19 cellular contexts compared by ENCODE assay signal in the genomic region with DNA sequence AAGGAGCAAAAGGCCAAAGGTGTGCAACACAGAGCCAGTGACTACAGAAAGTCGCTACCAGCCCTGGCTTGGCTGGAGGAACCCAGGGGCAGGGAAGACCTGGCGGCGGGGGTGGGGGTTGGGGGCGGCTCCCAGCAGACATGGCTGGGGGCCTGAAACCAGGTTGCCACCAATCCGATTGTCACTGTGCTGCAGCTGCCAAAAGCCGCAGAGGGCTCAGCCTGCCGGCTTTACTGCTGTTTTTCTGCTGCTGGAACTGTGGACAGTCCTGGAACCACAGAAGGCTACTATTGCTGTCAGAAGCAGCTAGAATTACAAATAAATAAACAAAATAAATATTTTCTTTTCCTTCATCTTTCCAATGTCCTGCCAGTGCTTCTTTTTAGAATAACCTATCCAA. TPM values are rescaled to one million over a fixed set of nuclear protein-coding genes. Genes with fewer than 3 reads are reported as not detected.
DNase-seq lines count a peak whose midpoint lies in the region; ATAC-seq and TF ChIP-seq lines count a peak whose summit lies in the region.
"Had no signal": no experiment of that assay in that cellular context is flagged by ENCODE, and none has a peak within 500 bp of the region (broad histone marks: within the 10 kb centered on the region; RNA-seq: fewer than 3 reads in every experiment).

No MANE protein-coding gene starts in this region.

- no peaks in the 10 kb centered on the region for H3K27me3 Mint-ChIP-seq in osteocyte (ENCODE audit: unreplicated experiment)

- no peak overlapping the region for H2AFZ ChIP-seq in fibroblast of lung (ENCODE audit: low read length)

- no peak for ATAC-seq in heart left ventricle
- no peak for ATAC-seq in Right ventricle myocardium inferior
- no peak for ATAC-seq in thoracic aorta (ENCODE audit: insufficient number of reproducible peaks, low FRiP score, low read depth)
- no peak for ATAC-seq in upper lobe of right lung
- ATAC-seq: K562, Panc1 had no signal

- H3K4me1 Mint-ChIP-seq in osteocyte (ENCODE audit: unreplicated experiment) = no peaks in the 10 kb centered on the region

- H3K9me3 Mint-ChIP-seq in osteocyte (ENCODE audit: unreplicated experiment) = no peaks in the 10 kb centered on the region

- H3K36me3 ChIP-seq in heart left ventricle (no peaks in the 10 kb centered on the region), fibroblast of lung (ENCODE audit: control insufficient read depth, insufficient read depth, low read length) (no peaks in the 10 kb centered on the region), thoracic aorta (no peaks in the 10 kb centered on the region), upper lobe of right lung (no peaks in the 10 kb centered on the region)

- intact Hi-C loops in heart left ventricle (cut with DNase I) (no loop called here), Right ventricle myocardium inferior (cut with DNase I) (no loop called here), upper lobe of right lung (cut with DNase I) (no loop called here)

- peak overlapping the region in 8 of 12 donors; percentile 0 to 42 (median 10) for H3K4me3 ChIP-seq in heart left ventricle
- peak overlapping the region in 1 of 4 experiments; percentile 27 for H3K4me3 ChIP-seq in fibroblast of lung (replicated peaks in 1 of 4; ENCODE audit: control extremely low read depth in 1 of 4, insufficient read depth in 1 of 4, low read depth in 3 of 4, low read length in 4 of 4)
- peak overlapping the region; percentile 36 for H3K4me3 ChIP-seq in thoracic aorta
- H3K4me3 ChIP-seq in upper lobe of right lung = no peak overlapping the region
- H3K4me3 ChIP-seq: K562 had no signal

- DNase-seq in heart left ventricle = no peak
- DNase-seq in Right ventricle myocardium inferior (ENCODE audit: missing footprints) = no peak
- peak; percentile 51 for DNase-seq in RPMI8226
- no peak for DNase-seq in fibroblast of lung (ENCODE audit: low read depth in 2 of 2)
- DNase-seq in thoracic aorta (ENCODE audit: low spot score) = no peak
- DNase-seq in NCI-H1092 (lab: John Stamatoyannopoulos, UW) = no peak
- DNase-seq in upper lobe of right lung = no peak
- no peak for DNase-seq in osteocyte (ENCODE audit: extremely low spot score, unreplicated experiment)
- DNase-seq: AML-193, COR-L47, DMS153, NCI-H1436 treated with DMSO at 0.1 percent for 48 hours, NCI-H2081 treated with DMSO at 0.1 percent for 48 hours, NCI-H510A, NCI-H774, SHP77 treated with DMSO at 0.1 percent for 48 hours had no signal

- H3K9ac ChIP-seq in fibroblast of lung (ENCODE audit: insufficient read depth, low read length) = no peak overlapping the region

- TF ChIP-seq CTCF in heart left ventricle (IDR thresholded peaks at IDR 0.05) (no peak), fibroblast of lung (conservative IDR thresholded peaks at IDR 0.05 in 1 of 2, IDR thresholded peaks at IDR 0.05 in 1 of 2; ENCODE audit: low read depth in 1 of 2, low read length in 2 of 2) (no peak), thoracic aorta (IDR thresholded peaks at IDR 0.05) (no peak), upper lobe of right lung (IDR thresholded peaks at IDR 0.05) (no peak), osteocyte (IDR thresholded peaks at IDR 0.05) (no peak)

- peak overlapping the region; percentile 59 for H3K4me2 ChIP-seq in fibroblast of lung (ENCODE audit: extremely low read depth, insufficient read depth, low read length)

- H3K36me3 Mint-ChIP-seq in osteocyte (ENCODE audit: unreplicated experiment) = no peaks in the 10 kb centered on the region

- H3K27me3 ChIP-seq in heart left ventricle = no peaks in the 10 kb centered on the region
- H3K27me3 ChIP-seq in fibroblast of lung (ENCODE audit: control insufficient read depth, insufficient read depth, low read length) = no peaks in the 10 kb centered on the region
- H3K27me3 ChIP-seq in thoracic aorta (replicated peaks; ENCODE audit: insufficient read depth) = no peaks in the 10 kb centered on the region
- H3K27me3 ChIP-seq in upper lobe of right lung = no peaks in the 10 kb centered on the region

- WGBS in heart left ventricle, 4 donors = 60 to 87% (median 83%) methylated on average over 7 of the region's 7 CpGs

- TF ChIP-seq POLR2A in heart left ventricle (IDR thresholded peaks at IDR 0.05) = no peak

- H4K20me1 ChIP-seq in fibroblast of lung (ENCODE audit: control insufficient read depth, extremely low read depth, insufficient read depth, low read length) = no peaks in the 10 kb centered on the region

- H3K27ac Mint-ChIP-seq in osteocyte (ENCODE audit: unreplicated experiment) = no peak overlapping the region

- H3K79me2 ChIP-seq in fibroblast of lung (ENCODE audit: control insufficient read depth, insufficient read depth, low read length) = no peaks in the 10 kb centered on the region

- H3K4me3 Mint-ChIP-seq in osteocyte (ENCODE audit: unreplicated experiment) = no peak overlapping the region

- H3K27ac ChIP-seq in heart left ventricle (peak overlapping the region in 2 of 12 donors; percentile 11 to 40), fibroblast of lung (ENCODE audit: insufficient read depth, low read length) (no peak overlapping the region), thoracic aorta (no peak overlapping the region), upper lobe of right lung (no peak overlapping the region)
- H3K27ac ChIP-seq: HL-60 had no signal

- H3K9me3 ChIP-seq in heart left ventricle (no peaks in the 10 kb centered on the region), fibroblast of lung (ENCODE audit: control insufficient read depth, insufficient read depth, low read depth, low read length) (no peaks in the 10 kb centered on the region), thoracic aorta (no peaks in the 10 kb centered on the region), upper lobe of right lung (no peaks in the 10 kb centered on the region)

- H3K4me1 ChIP-seq in heart left ventricle (peaks cover 0 to 4% (median 0%) of the 10 kb centered on the region in 12 donors), fibroblast of lung (ENCODE audit: control insufficient read depth, extremely low read depth, insufficient read depth, low read length) (no peaks in the 10 kb centered on the region), thoracic aorta (ENCODE audit: control insufficient read depth in 1 of 2, low read depth in 2 of 2) (peaks cover 0 to 5% of the 10 kb centered on the region in 2 donors), upper lobe of right lung (no peaks in the 10 kb centered on the region)

RNA-seq across cellular contexts. Expression of a gene that starts 25.7 kb away (rescaled TPM):
- total RNA-seq in heart left ventricle (10 to 100 TPM in 4 of 9 donors, 1 to 10 TPM in 5; 6.5 to 18.5 (median 7.8) TPM), Right ventricle myocardium inferior (9.1 TPM), fibroblast of lung (14.0 and 23.6 TPM in 2 replicates), thoracic aorta (10 to 100 TPM; 26.9 to 30.5 TPM), upper lobe of right lung (29.0 TPM), osteocyte (11.9 and 12.6 TPM in 2 replicates)
- polyA plus RNA-seq in heart left ventricle (1 to 10 TPM; 2.7 to 3.6 TPM), fibroblast of lung (15.3 and 27.7 TPM in 2 replicates)
- polyA plus RNA-seq in fibroblast of lung (2012) = 11.2 and 21.7 TPM in 2 replicates
- 1.3 and 2.0 TPM in 2 replicates for polyA minus RNA-seq in fibroblast of lung (ENCODE audit: low replicate concordance)
